1 cellular context compared by ENCODE assay signal in the genomic region with DNA sequence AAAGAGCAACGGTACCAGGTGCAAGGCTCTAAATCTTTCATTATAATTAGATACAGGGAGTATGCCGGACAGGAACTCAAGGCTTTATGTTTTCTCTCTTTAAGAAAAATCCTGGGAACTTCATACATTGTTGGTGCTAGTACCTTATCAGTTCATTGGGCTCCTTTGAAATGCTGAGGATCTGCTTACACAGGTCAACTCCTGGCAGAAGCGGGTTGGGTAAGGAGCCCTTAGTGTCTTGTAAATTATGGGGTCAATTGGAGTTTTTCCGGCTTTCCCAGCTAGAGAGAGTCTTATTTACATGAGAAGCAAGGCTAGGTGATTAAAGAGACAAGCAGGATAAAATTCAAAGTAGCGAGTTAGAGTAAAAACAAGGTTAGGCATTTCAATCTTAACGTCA.
A peak's percentile ranks its signal among the peaks of the same experiment; 100 is the strongest.
TF ChIP-seq lines count a peak whose summit lies in the region.

No MANE protein-coding gene starts in this region.

TF ChIP-seq in GM23338, 12 proteins besides CTCF, POLR2A, EP300 and RAD21:
- peak; percentile 72 for TF ChIP-seq ZNF462 (CRISPR knock-in tag; IDR thresholded peaks at IDR 0.05)
- 0 out of 2 replicates have a peak, but pooled peaks have one; percentile 27 for TF ChIP-seq POLR2AphosphoS5 (IDR thresholded peaks at IDR 0.05; ENCODE audit: low read depth)
